In genomic region chr5:172959824-172960799, GRCh38 we compare ENCODE assay signal across 7 cellular contexts.
DNase-seq lines count a peak whose midpoint lies in the region.

No MANE protein-coding gene starts in this region.

- H3K27ac ChIP-seq in HUES48 (ENCODE audit: low read depth, low read length) (peak overlapping the region; percentile 53), iPS-18a (ENCODE audit: low read length) (no peak overlapping the region), stomach smooth muscle (ENCODE audit: low read length) (peak overlapping the region; percentile 80)

- H3K4me1 Mint-ChIP-seq in activated naive CD4-positive, alpha-beta T cell treated with anti-CD3 and anti-CD28 coated beads, Interleukin-2, amount 50 U/mL, for 24 hours, result peaks cover 21% of the 10 kb centered on the region

- no peak for DNase-seq in AML-193 (lab: John Stamatoyannopoulos, UW)
- DNase-seq in COLO668 (lab: John Stamatoyannopoulos, UW; ENCODE audit: unreplicated experiment), result no peak
- no peak for DNase-seq in NCI-H1436 treated with DMSO at 0.1 percent for 48 hours (lab: John Stamatoyannopoulos, UW)

- peaks cover 9% of the 10 kb centered on the region for H3K36me3 Mint-ChIP-seq in activated naive CD4-positive, alpha-beta T cell treated with anti-CD3 and anti-CD28 coated beads, Interleukin-2, amount 50 U/mL, for 24 hours

- H3K4me1 ChIP-seq in HUES48 (ENCODE audit: control insufficient read depth, insufficient read depth, low read length) (no peaks in the 10 kb centered on the region), iPS-18a (ENCODE audit: control insufficient read depth, low read depth, low read length) (no peaks in the 10 kb centered on the region), stomach smooth muscle (ENCODE audit: control insufficient read depth, insufficient read depth, low read length) (peaks cover 15% of the 10 kb centered on the region)

- H3K27me3 ChIP-seq in HUES48 (ENCODE audit: control insufficient read depth, insufficient read depth, low read length) (peaks cover 10% of the 10 kb centered on the region; the same call in 1 of the 2 replicates), iPS-18a (ENCODE audit: control insufficient read depth, insufficient read depth, low read length) (peaks cover 16% of the 10 kb centered on the region), stomach smooth muscle (ENCODE audit: control insufficient read depth in 1 of 2, insufficient read depth in 2 of 2, low read length in 2 of 2) (no peaks in the 10 kb centered on the region)

- H3K9me3 ChIP-seq in HUES48 (ENCODE audit: control insufficient read depth, insufficient read depth, low read length) (no peaks in the 10 kb centered on the region), iPS-18a (ENCODE audit: control insufficient read depth, low read depth, low read length) (no peaks in the 10 kb centered on the region), stomach smooth muscle (ENCODE audit: control insufficient read depth in 2 of 2, low read length in 2 of 2) (no peaks in the 10 kb centered on the region)

- H3K4me3 ChIP-seq in HUES48 (ENCODE audit: low read depth, low read length) (peak overlapping the region; percentile 99), iPS-18a (ENCODE audit: low read length) (peak overlapping the region; percentile 89), stomach smooth muscle (ENCODE audit: low read length in 2 of 2) (peak overlapping the region; percentile 95 to 100)

- H3K4me3 Mint-ChIP-seq in activated naive CD4-positive, alpha-beta T cell treated with anti-CD3 and anti-CD28 coated beads, Interleukin-2, amount 50 U/mL, for 24 hours, result peak overlapping the region; percentile 96

- H3K9ac ChIP-seq in HUES48 (ENCODE audit: low read depth, low read length) (peak overlapping the region; percentile 87), iPS-18a (ENCODE audit: low read length) (peak overlapping the region; percentile 82), stomach smooth muscle (ENCODE audit: low read length in 2 of 2) (peak overlapping the region; percentile 94 to 100)

- H3K27ac Mint-ChIP-seq in activated naive CD4-positive, alpha-beta T cell treated with anti-CD3 and anti-CD28 coated beads, Interleukin-2, amount 50 U/mL, for 24 hours, result peak overlapping the region; percentile 96

- H3K27me3 Mint-ChIP-seq in activated naive CD4-positive, alpha-beta T cell treated with anti-CD3 and anti-CD28 coated beads, Interleukin-2, amount 50 U/mL, for 24 hours, result no peaks in the 10 kb centered on the region

- H3K36me3 ChIP-seq in HUES48 (ENCODE audit: control insufficient read depth, insufficient read depth, low read length) (peaks cover 18% of the 10 kb centered on the region), iPS-18a (ENCODE audit: control insufficient read depth, low read depth, low read length) (peaks cover 8% of the 10 kb centered on the region), stomach smooth muscle (ENCODE audit: control insufficient read depth in 2 of 2, insufficient read depth in 2 of 2, low read length in 2 of 2) (peaks cover 6% of the 10 kb centered on the region in 2 donors)

- no peaks in the 10 kb centered on the region for H3K9me3 Mint-ChIP-seq in activated naive CD4-positive, alpha-beta T cell treated with anti-CD3 and anti-CD28 coated beads, Interleukin-2, amount 50 U/mL, for 24 hours
